ENCODE assay signal across 8 cellular contexts in the genomic region with DNA sequence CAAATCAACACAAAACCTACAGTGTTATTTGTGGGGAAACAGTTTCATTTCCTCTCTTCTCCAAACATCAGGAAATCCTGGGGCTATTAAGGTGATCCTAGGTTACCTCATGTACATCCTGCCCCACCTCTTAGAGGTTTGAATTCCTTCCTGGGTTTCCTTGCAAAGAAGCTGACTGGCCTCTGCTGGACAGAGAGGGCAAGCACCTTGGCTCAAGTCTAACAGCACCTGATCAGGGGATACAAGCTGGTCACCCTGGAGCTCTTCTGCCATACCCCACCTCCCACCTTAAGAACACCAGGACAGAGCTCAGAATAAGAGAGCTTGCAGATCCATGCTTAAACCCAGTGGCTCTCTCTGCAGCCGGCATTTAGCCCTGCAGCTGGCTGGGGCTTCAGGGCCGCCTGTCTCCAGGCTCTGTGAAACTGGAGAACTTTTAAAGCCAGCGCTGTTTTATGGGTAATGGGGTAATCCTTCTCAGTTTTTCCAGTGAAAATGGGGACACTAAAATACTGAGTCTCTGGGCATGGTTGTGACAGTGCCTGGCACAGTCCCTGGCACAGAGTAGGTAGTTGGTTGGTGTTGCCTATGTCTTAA.
A peak's percentile ranks its signal among the peaks of the same experiment; 100 is the strongest.
DNase-seq lines count a peak whose midpoint lies in the region; ATAC-seq and TF ChIP-seq lines count a peak whose summit lies in the region.

No MANE protein-coding gene starts in this region.

- TF ChIP-seq CTCF in foreskin fibroblast (IDR thresholded peaks at IDR 0.05; ENCODE audit: low read depth, low read length) (peak; percentile 69), progenitor cell of endocrine pancreas (IDR thresholded peaks at IDR 0.05; ENCODE audit: unreplicated experiment) (peak; percentile 52)

- no peaks in the 10 kb centered on the region for H3K36me3 Mint-ChIP-seq in progenitor cell of endocrine pancreas (ENCODE audit: insufficient read depth)

- peaks cover 27% of the 10 kb centered on the region for H3K4me1 Mint-ChIP-seq in progenitor cell of endocrine pancreas (ENCODE audit: low read depth)

- H3K27ac Mint-ChIP-seq in progenitor cell of endocrine pancreas = peak overlapping the region; percentile 86

- no peaks in the 10 kb centered on the region for H3K27me3 Mint-ChIP-seq in progenitor cell of endocrine pancreas

- peak overlapping the region; percentile 75 for H3K4me3 Mint-ChIP-seq in progenitor cell of endocrine pancreas (ENCODE audit: low read depth)

- DNase-seq in NCI-H748 (lab: John Stamatoyannopoulos, UW; ENCODE audit: unreplicated experiment) (peak; percentile 70), NCI-H748 treated with DMSO at 0.1 percent for 48 hours (lab: John Stamatoyannopoulos, UW) (no peak), OCI-M1 (lab: John Stamatoyannopoulos, UW) (peak; percentile 60), foreskin fibroblast (peak in 1 of 2 donors; percentile 62), progenitor cell of endocrine pancreas (ENCODE audit: low spot score, unreplicated experiment) (no peak), mesenteric fat pad (ENCODE audit: low spot score) (no peak)
- DNase-seq in activated T-cell treated with anti-CD3 and anti-CD28 coated beads, Interleukin-2, amount 50 U/mL, for 48 hours = no peak

- H3K4me3 ChIP-seq in foreskin fibroblast (ENCODE audit: low read depth in 1 of 2, low read length in 2 of 2) = peak overlapping the region in 1 of 2 donors; percentile 14

- no peaks in the 10 kb centered on the region for H3K9me3 Mint-ChIP-seq in progenitor cell of endocrine pancreas (ENCODE audit: low read depth)

- no peak for ATAC-seq in HG03457 (IDR thresholded peaks at IDR 0.05; ENCODE audit: unreplicated experiment)

Comparison
In these comparisons a context has a peak if more than half of its experiments do, and no peak if none do; other contexts are left out.
1. DNase-seq: peak in NCI-H748 (single experiment) and OCI-M1 (single experiment); none in NCI-H748 treated with DMSO at 0.1 percent for 48 hours (single experiment), progenitor cell of endocrine pancreas (single experiment), activated T-cell treated with anti-CD3 and anti-CD28 coated beads, Interleukin-2, amount 50 U/mL, for 48 hours (0 of 2) and mesenteric fat pad (single experiment).